ENCODE assay signal across 13 cellular contexts in genomic region chr14:105255021-105255507, GRCh38. TPM values are rescaled to one million over a fixed set of nuclear protein-coding genes. Genes with fewer than 3 reads are reported as not detected.
DNase-seq lines count a peak whose midpoint lies in the region; ATAC-seq and TF ChIP-seq lines count a peak whose summit lies in the region.
"Had no signal": no experiment of that assay in that cellular context is flagged by ENCODE, and none has a peak within 500 bp of the region (broad histone marks: within the 10 kb centered on the region; RNA-seq: fewer than 3 reads in every experiment).

No MANE protein-coding gene starts in this region.

- peak overlapping the region; percentile 68 for H3K4me2 ChIP-seq in KMS-11

- ATAC-seq in right cardiac atrium (peak in 1 of 2 donors; percentile 38), HG02610 (IDR thresholded peaks at IDR 0.05; ENCODE audit: unreplicated experiment) (no peak)
- ATAC-seq: activated CD4-positive, alpha-beta T cell treated with anti-CD3 and anti-CD28 coated beads for 36 hours had no signal

- H3K9me3 ChIP-seq in right cardiac atrium (ENCODE audit: control insufficient read depth, low read length): no peaks in the 10 kb centered on the region
- H3K9me3 ChIP-seq: breast epithelium had no signal

- TF ChIP-seq CTCF in BJ (IDR thresholded peaks at IDR 0.05; ENCODE audit: insufficient read depth, low read depth, low read length) (no peak), KMS-11 (conservative IDR thresholded peaks at IDR 0.05; ENCODE audit: low read depth, low read length) (no peak), GM10248 (IDR thresholded peaks at IDR 0.05; ENCODE audit: control extremely low read depth, extremely low read depth, low read depth, missing control alignments) (no peak)

- intact Hi-C loops in right cardiac atrium (cut with DNase I): no loop called here

- CTCF ChIA-PET in BJ (lab: Yijun Ruan, JAX) (interaction anchor here (0.7 kb wide), 1 partner anchor 97 kb away, joined by 3 read pairs; no protein-coding TSS in a partner anchor), GM10248 (lab: Yijun Ruan, JAX) (interaction anchor here (1.1 kb wide), 1 partner anchor 40 kb away, joined by 6 read pairs; no protein-coding TSS in a partner anchor)

- WGBS in right cardiac atrium: 60% methylated on average over 6 of the region's 6 CpGs

- no peak overlapping the region for H3K9ac ChIP-seq in KMS-11

- H3K4me3 ChIP-seq in BJ (ENCODE audit: low read depth, low read length) (no peak overlapping the region), KMS-11 (IDR thresholded peaks at IDR 0.05; ENCODE audit: insufficient read depth, low read depth, low read length) (no peak overlapping the region), right cardiac atrium (ENCODE audit: low read length) (no peak overlapping the region)
- H3K4me3 ChIP-seq: breast epithelium had no signal

- H4K20me1 ChIP-seq in KMS-11 (ENCODE audit: insufficient read depth): no peaks in the 10 kb centered on the region

- H3K27me3 ChIP-seq in BJ (ENCODE audit: control insufficient read depth, insufficient read depth, low read length) (no peaks in the 10 kb centered on the region), KMS-11 (ENCODE audit: insufficient read depth, low read depth) (no peaks in the 10 kb centered on the region), right cardiac atrium (ENCODE audit: control insufficient read depth, insufficient read depth) (no peaks in the 10 kb centered on the region)
- H3K27me3 ChIP-seq: breast epithelium had no signal

- H3K36me3 ChIP-seq in BJ (ENCODE audit: control insufficient read depth, insufficient read depth, low read length) (peaks cover 15% of the 10 kb centered on the region), KMS-11 (ENCODE audit: insufficient read depth) (no peaks in the 10 kb centered on the region)
- H3K36me3 ChIP-seq: breast epithelium had no signal

- POLR2A ChIA-PET in BJ (lab: Charles Lee) (no interaction called here), GM10248 (lab: Yijun Ruan, JAX) (no interaction called here)

- DNase-seq in BJ (ENCODE audit: low read depth): peak; percentile 10
- DNase-seq in UCSD-AML1 (lab: John Stamatoyannopoulos, UW; ENCODE audit: unreplicated experiment): peak; percentile 41
- peak in 1 of 3 donors; percentile 41 for DNase-seq in right cardiac atrium
- DNase-seq in NCI-H82 (lab: John Stamatoyannopoulos, UW): no peak
- DNase-seq in GM10248 (ENCODE audit: extremely low spot score): no peak
- DNase-seq in activated CD4-positive, CD25-positive, alpha-beta regulatory T cell (lab: John Stamatoyannopoulos, UW): no peak
- DNase-seq: activated CD4-positive, alpha-beta T cell treated with anti-CD3 and anti-CD28 coated beads for 36 hours; CD8-positive, alpha-beta memory T cell; NCI-H1092 treated with DMSO at 0.1 percent for 48 hours had no signal

- no peaks in the 10 kb centered on the region for H3K79me2 ChIP-seq in KMS-11 (ENCODE audit: insufficient read depth, low read depth)

- H3K27ac ChIP-seq in KMS-11: peak overlapping the region; percentile 39; the same call in 1 of the 2 replicates
- H3K27ac ChIP-seq in right cardiac atrium (ENCODE audit: low read length): peak overlapping the region; percentile 26
- H3K27ac ChIP-seq: breast epithelium, HL-60 had no signal

- H3K4me1 ChIP-seq in KMS-11 (ENCODE audit: low read depth, poor library complexity, severe bottlenecking): peaks cover 23% of the 10 kb centered on the region
- no peaks in the 10 kb centered on the region for H3K4me1 ChIP-seq in right cardiac atrium (ENCODE audit: control insufficient read depth, insufficient read depth, low read length)
- H3K4me1 ChIP-seq: breast epithelium had no signal

- no peak overlapping the region for H2AFZ ChIP-seq in KMS-11 (ENCODE audit: low read depth)

RNA-seq across cellular contexts. Expression of gene BTBD6, which starts 6.7 kb away (rescaled TPM):
- 32.6 and 41.9 TPM in 2 replicates for polyA plus RNA-seq in BJ (2011; rRNA removed)
- 25.0 and 32.9 TPM in 2 replicates for polyA minus RNA-seq in BJ (2011; rRNA and poly(A)+ RNA removed)
- 10 to 100 TPM; 28.1 to 40.5 (median 35.8) TPM for total RNA-seq in right cardiac atrium
- 42.2 TPM for polyA plus RNA-seq in right cardiac atrium

RNA-seq across cellular contexts. Expression of gene BRF1, which starts 45.7 kb away (rescaled TPM):
- polyA plus RNA-seq in BJ (2011; rRNA removed): 5.8 and 8.2 TPM in 2 replicates
- polyA minus RNA-seq in BJ (2011; rRNA and poly(A)+ RNA removed): 11.9 and 13.1 TPM in 2 replicates
- total RNA-seq in right cardiac atrium: 10 to 100 TPM; 18.1 to 21.1 (median 18.4) TPM
- 17.9 TPM for polyA plus RNA-seq in right cardiac atrium

RNA-seq across cellular contexts. Expression of gene PACS2, which starts 59.5 kb away (rescaled TPM):
- polyA plus RNA-seq in BJ (2011; rRNA removed): 13.4 and 21.4 TPM in 2 replicates
- polyA minus RNA-seq in BJ (2011; rRNA and poly(A)+ RNA removed): 15.0 and 15.6 TPM in 2 replicates
- total RNA-seq in right cardiac atrium: 10 to 100 TPM; 50.6 to 67.0 (median 64.4) TPM
- 63.0 TPM for polyA plus RNA-seq in right cardiac atrium

Comparison
In these comparisons a context has a peak if more than half of its experiments do, and no peak if none do; other contexts are left out.
1. DNase-seq: peak in BJ (single experiment) and UCSD-AML1 (single experiment); none in NCI-H82 (single experiment), GM10248 (single experiment) and activated CD4-positive, CD25-positive, alpha-beta regulatory T cell (0 of 4).